23 cellular contexts compared by ENCODE assay signal in the genomic region with DNA sequence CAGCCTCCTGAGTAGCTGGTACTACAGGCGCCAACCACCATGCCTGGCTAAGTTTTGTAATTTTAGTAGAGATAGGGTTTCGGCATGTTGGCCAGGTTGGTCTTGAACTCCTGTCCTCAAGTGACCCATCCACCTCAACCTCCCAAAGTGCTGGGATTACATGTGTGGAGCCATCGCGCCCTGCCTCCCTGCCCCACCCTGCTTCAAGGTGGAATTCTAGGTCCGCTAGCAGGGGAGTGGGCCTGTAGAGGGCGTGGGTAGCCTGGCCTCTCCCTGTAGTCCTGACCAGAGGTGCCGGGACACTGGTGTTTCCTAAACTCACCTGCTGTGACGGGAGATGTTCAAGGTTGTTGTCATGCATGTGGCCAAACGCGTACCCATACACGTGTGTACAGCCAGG. TPM values are rescaled to one million over a fixed set of nuclear protein-coding genes. Genes with fewer than 3 reads are reported as not detected.
DNase-seq lines count a peak whose midpoint lies in the region; ATAC-seq, FAIRE-seq and TF ChIP-seq lines count a peak whose summit lies in the region.
"Had no signal": no experiment of that assay in that cellular context is flagged by ENCODE, and none has a peak within 500 bp of the region (broad histone marks: within the 10 kb centered on the region; RNA-seq: fewer than 3 reads in every experiment).

No MANE protein-coding gene starts in this region.

- H3K27ac ChIP-seq in H9 (ENCODE audit: insufficient read length, low read depth, low read length): no peak overlapping the region
- H3K27ac ChIP-seq in K562 (ENCODE audit: extremely low read depth, low read depth, low read length): no peak overlapping the region
- H3K27ac ChIP-seq: SJCRH30 had no signal

- H2BK15ac ChIP-seq in H9 (ENCODE audit: low read depth, low read length): no peak overlapping the region

- no peak overlapping the region for H3K4me3 ChIP-seq in K562
- H3K4me3 ChIP-seq: SJCRH30 had no signal

- ATAC-seq in K562: no peak
- ATAC-seq: PC-3, SK-N-SH treated with all-trans-retinoic acid at 6 μM for 48 hours had no signal

- no peak overlapping the region for H3K23ac ChIP-seq in H9 (ENCODE audit: insufficient read length, low read depth, low read length)

- H3K27me3 ChIP-seq in H9 (ENCODE audit: insufficient read depth, low read length) (no peaks in the 10 kb centered on the region), K562 (ENCODE audit: control insufficient read depth in 2 of 2, insufficient read depth in 2 of 2, low read length in 2 of 2) (no peaks in the 10 kb centered on the region)
- H3K27me3 ChIP-seq: SJCRH30 had no signal

- no peaks in the 10 kb centered on the region for H4K20me1 ChIP-seq in H9 (ENCODE audit: control insufficient read depth, insufficient read depth, insufficient read length)
- no peaks in the 10 kb centered on the region for H4K20me1 ChIP-seq in K562 (replicated peaks; ENCODE audit: control insufficient read depth, insufficient read depth, low read length)

- FAIRE-seq in K562 (lab: Jason Lieb, UNC): no peak
- FAIRE-seq: GM12891 had no signal

- H3K4me1 ChIP-seq in H9 (ENCODE audit: insufficient read depth, low read length) (no peaks in the 10 kb centered on the region), K562 (replicated peaks in 1 of 2; ENCODE audit: control insufficient read depth in 2 of 2, insufficient read depth in 2 of 2, low read length in 2 of 2) (peaks cover 0 to 13% of the 10 kb centered on the region in 2 experiments; a peak in 1 of 5 replicates)
- H3K4me1 ChIP-seq: SJCRH30 had no signal

- H2BK5ac ChIP-seq in H9 (ENCODE audit: insufficient read length, low read length): no peak overlapping the region

- H2AK5ac ChIP-seq in H9 (ENCODE audit: insufficient read length, low read length): no peak overlapping the region

- H4K91ac ChIP-seq in H9 (ENCODE audit: insufficient read length, low read depth, low read length): no peak overlapping the region

- H3K4me1 Mint-ChIP-seq in H9: peaks cover 0 to 5% of the 10 kb centered on the region in 2 experiments; a peak in 1 of 4 replicates
- H3K4me1 Mint-ChIP-seq in nephron progenitor cell: no peaks in the 10 kb centered on the region
- H3K4me1 Mint-ChIP-seq: IgD-negative memory B cell had no signal

- CTCF ChIA-PET in K562 (lab: Yijun Ruan, JAX; ENCODE audit: low intra/inter-chr PET ratio): interaction anchor here (0.7 kb wide), 1 partner anchor 93 kb away, joined by 3 read pairs; no protein-coding TSS in a partner anchor

- BruUV-seq in K562 (replicated peaks; lab: Mats Ljungman, UMichigan): no TSS peak

- peaks cover 4% of the 10 kb centered on the region for H3K9me1 ChIP-seq in K562 (ENCODE audit: control insufficient read depth, insufficient read depth, low read length)

- TF ChIP-seq CTCF in H9 (conservative IDR thresholded peaks at IDR 0.05): peak; percentile 19; the same call in 1 of the 3 replicates
- no peak for TF ChIP-seq CTCF in K562 (IDR thresholded peaks at IDR 0.05 in 2 of 3, conservative IDR thresholded peaks at IDR 0.05 in 1 of 3; ENCODE audit: insufficient read depth in 2 of 3, low read depth in 1 of 3, low read length in 3 of 3)
- TF ChIP-seq CTCF in nephron progenitor cell (IDR thresholded peaks at IDR 0.05): no peak

- H3K79me1 ChIP-seq in H9 (ENCODE audit: insufficient read depth, low read depth, low read length, poor library complexity, severe bottlenecking): no peaks in the 10 kb centered on the region

- no peak overlapping the region for H3K18ac ChIP-seq in H9 (ENCODE audit: insufficient read length, low read depth, low read length)

- H4K8ac ChIP-seq in H9 (replicated peaks; ENCODE audit: insufficient read length, low read depth, low read length): no peak overlapping the region

- no peak overlapping the region for H3K56ac ChIP-seq in H9 (ENCODE audit: insufficient read length, low read depth, low read length)

- H3K9me3 Mint-ChIP-seq in H9 (no peaks in the 10 kb centered on the region; a peak in 2 of 5 replicates), nephron progenitor cell (no peaks in the 10 kb centered on the region)
- H3K9me3 Mint-ChIP-seq: IgD-negative memory B cell had no signal

- peaks cover 26% of the 10 kb centered on the region for H3K27me3 Mint-ChIP-seq in H9 (ENCODE audit: low read depth)
- peaks cover 41% of the 10 kb centered on the region for H3K27me3 Mint-ChIP-seq in nephron progenitor cell (ENCODE audit: low read depth, poor library complexity)
- H3K27me3 Mint-ChIP-seq: IgD-negative memory B cell had no signal

- H2BK12ac ChIP-seq in H9 (ENCODE audit: insufficient read length, low read depth, low read length): no peak overlapping the region

- no peak overlapping the region for H2BK120ac ChIP-seq in H9 (ENCODE audit: low read depth, low read length, poor library complexity, severe bottlenecking)

- H3K4ac ChIP-seq in H9 (ENCODE audit: low read depth, low read length): no peak overlapping the region

- no peak overlapping the region for H3T11ph ChIP-seq in H9 (ENCODE audit: low read length)

- H3K14ac ChIP-seq in H9 (ENCODE audit: insufficient read depth, low read length): no peak overlapping the region

- no peaks in the 10 kb centered on the region for H3K36me3 Mint-ChIP-seq in H9 (ENCODE audit: insufficient read depth in 1 of 3, low read depth in 3 of 3)
- H3K36me3 Mint-ChIP-seq in nephron progenitor cell (ENCODE audit: low read depth): no peaks in the 10 kb centered on the region
- H3K36me3 Mint-ChIP-seq: IgD-negative memory B cell had no signal

- no peak for TF ChIP-seq RAD21 in K562 (CRISPR knock-in tag; conservative IDR thresholded peaks at IDR 0.05 in 1 of 2, IDR thresholded peaks at IDR 0.05 in 1 of 2)

- H3K4me2 ChIP-seq in H9 (ENCODE audit: insufficient read depth, insufficient read length, low read length) (no peak overlapping the region), K562 (ENCODE audit: insufficient read depth, low read length) (no peak overlapping the region)

- H3K9ac ChIP-seq in H9 (ENCODE audit: extremely low read depth, insufficient read length, low read length) (no peak overlapping the region), K562 (ENCODE audit: insufficient read depth in 1 of 2, low read depth in 2 of 2, low read length in 2 of 2) (no peak overlapping the region)

- DNase-seq in H9 (no peak), K562 (ENCODE audit: extremely low read depth in 1 of 4, low spot score in 3 of 4) (no peak), nephron progenitor cell (no peak), hepatic stellate cell (ENCODE audit: low spot score) (no peak)
- DNase-seq: Calu3; DMS79 treated with DMSO at 0.1 percent for 48 hours; GF-D8; NCI-H1048; NCI-H1417; NCI-H1694; NCI-H2029 treated with DMSO at 0.1 percent for 48 hours; NCI-H446 treated with DMSO at 0.1 percent for 48 hours; NCI-H526; NCI-H82; NK-92 treated with Interleukin-12 subunit alpha and Interleukin-12 subunit beta, amount 100 ng/mL, for 24 hours; PC-3; SJCRH30 had no signal

- H3K4me3 Mint-ChIP-seq in H9 (no peak overlapping the region), nephron progenitor cell (no peak overlapping the region)
- H3K4me3 Mint-ChIP-seq: IgD-negative memory B cell had no signal

- in situ Hi-C loops in K562 (cut with MboI): no loop called here

- no peak overlapping the region for H3K27ac Mint-ChIP-seq in H9
- no peak overlapping the region for H3K27ac Mint-ChIP-seq in nephron progenitor cell

- no peak overlapping the region for H4K5ac ChIP-seq in H9 (ENCODE audit: insufficient read length, low read depth, low read length)

- H2AFZ ChIP-seq in H9 (ENCODE audit: low read length): no peak overlapping the region
- no peak overlapping the region for H2AFZ ChIP-seq in K562 (ENCODE audit: low read depth, low read length)

- H3K9me3 ChIP-seq in H9 (ENCODE audit: control insufficient read depth, low read depth, low read length) (no peaks in the 10 kb centered on the region), K562 (replicated peaks; ENCODE audit: control insufficient read depth, insufficient read depth, low read depth, low read length) (no peaks in the 10 kb centered on the region)
- H3K9me3 ChIP-seq: SJCRH30 had no signal

- TF ChIP-seq EP300 in K562 (IDR thresholded peaks at IDR 0.05; ENCODE audit: low read length): no peak

- no CpG with 5 or more reads among the region's 11 CpGs for WGBS in H9 (ENCODE audit: extremely low coverage, insufficient read length, low lambda C conversion rate)
- WGBS in K562 (ENCODE audit: insufficient coverage, low coverage, missing lambda C conversion rate): 82% methylated on average over 8 of the region's 11 CpGs

- peaks cover 3% of the 10 kb centered on the region; the same call in 2 of the 3 replicates for H3K36me3 ChIP-seq in K562 (ENCODE audit: control insufficient read depth, insufficient read depth, low read length)
- H3K36me3 ChIP-seq: SJCRH30 had no signal

- no peak overlapping the region for H2BK20ac ChIP-seq in H9 (ENCODE audit: low read depth, low read length, poor library complexity, severe bottlenecking)

- H3K79me2 ChIP-seq in H9 (ENCODE audit: insufficient read depth, low read length) (no peaks in the 10 kb centered on the region), K562 (ENCODE audit: control insufficient read depth, insufficient read depth, low read length) (peaks cover 11% of the 10 kb centered on the region)

- POLR2A ChIA-PET in K562 (lab: Yijun Ruan, JAX): no interaction called here

- intact Hi-C loops in K562 (cut with micrococcal nuclease): no loop called here

- TF ChIP-seq POLR2A in K562 (conservative IDR thresholded peaks at IDR 0.05): no peak

- H3K23me2 ChIP-seq in H9 (ENCODE audit: insufficient read length, low read depth, low read length, poor library complexity, severe bottlenecking): no peaks in the 10 kb centered on the region

RNA-seq across cellular contexts. Expression of a gene that starts 0.4 kb away (rescaled TPM):
- total RNA-seq in H9 (2021) (0.20 and 0.42 TPM in 2 replicates), K562 (2014; rRNA removed) (0.94 and 1.00 TPM in 2 replicates), K562 (2014; rRNA removed; fragmentation: Illumina TruSeq; extraction: Trizol) (1.1 and 1.6 TPM in 2 replicates), K562 (2015; rRNA removed; fragmentation: Illumina TruSeq; extraction: Trizol) (1.2 and 1.6 TPM in 2 replicates), K562 (2021) (4.2 and 4.6 TPM in 2 replicates)
- 1.6 and 2.4 TPM in 2 replicates for total RNA-seq in K562 (2011; cell fraction: chromatin; rRNA removed; ENCODE audit: low replicate concordance)
- 1.4 and 1.8 TPM in 2 replicates for total RNA-seq in K562 (2011; cell fraction: nucleolus; rRNA removed)
- total RNA-seq in K562 (2011; cell fraction: nucleoplasm; rRNA removed): 1.9 and 2.8 TPM in 2 replicates
- polyA plus RNA-seq in K562 (2011; rRNA removed) (3.3 and 6.5 TPM in 2 replicates), K562 (2014; fragmentation: Illumina TruSeq; extraction: Trizol) (2.0 and 4.7 TPM in 2 replicates), K562 (2014; fragmentation: Nextera tagmentation; extraction: Ambion mirVana) (under 1 TPM; 0.08 to 0.24 TPM), K562 (2014; rRNA removed) (4.0 and 6.7 TPM in 2 replicates)
- polyA plus RNA-seq in K562 (2011; cell fraction: cytosol; rRNA removed): 6.1 and 6.3 TPM in 2 replicates
- 3.6 and 4.5 TPM in 2 replicates for polyA plus RNA-seq in K562 (2011; cell fraction: nucleus; rRNA removed)
- 3.6 TPM in 2 replicates for polyA plus RNA-seq in K562 (2012)
- polyA minus RNA-seq in K562 (2011; rRNA and poly(A)+ RNA removed): 0.54 and 0.77 TPM in 2 replicates
- polyA minus RNA-seq in K562 (2011; cell fraction: cytosol; rRNA and poly(A)+ RNA removed): 0.76 and 2.5 TPM in 2 replicates
- 0.27 and 0.67 TPM in 2 replicates for polyA minus RNA-seq in K562 (2011; cell fraction: nucleus; rRNA and poly(A)+ RNA removed)
- total RNA-seq: H4 had no signal
- polyA plus RNA-seq: IgD-negative memory B cell had no signal

RNA-seq across cellular contexts. Expression of a gene that starts 8.6 kb away (rescaled TPM):
- 602 and 626 TPM in 2 replicates for total RNA-seq in H9 (2021)
- 186 and 376 TPM in 2 replicates for total RNA-seq in K562 (2011; cell fraction: chromatin; rRNA removed; ENCODE audit: low replicate concordance)
- total RNA-seq in K562 (2011; cell fraction: nucleolus; rRNA removed): 235 and 244 TPM in 2 replicates
- total RNA-seq in K562 (2011; cell fraction: nucleoplasm; rRNA removed): 196 TPM in 2 replicates
- 183 and 227 TPM in 2 replicates for total RNA-seq in K562 (2014; rRNA removed)
- 94.5 and 97.2 TPM in 2 replicates for total RNA-seq in K562 (2014; rRNA removed; fragmentation: Illumina TruSeq; extraction: Trizol)
- 139 and 150 TPM in 2 replicates for total RNA-seq in K562 (2015; rRNA removed; fragmentation: Illumina TruSeq; extraction: Trizol)
- 519 and 564 TPM in 2 replicates for total RNA-seq in K562 (2021)
- polyA plus RNA-seq in K562 (2011; rRNA removed): 93.1 and 118 TPM in 2 replicates
- polyA plus RNA-seq in K562 (2011; cell fraction: cytosol; rRNA removed): 82.9 and 159 TPM in 2 replicates
- 172 and 201 TPM in 2 replicates for polyA plus RNA-seq in K562 (2011; cell fraction: nucleus; rRNA removed)
- 307 and 455 TPM in 2 replicates for polyA plus RNA-seq in K562 (2012)
- 215 and 288 TPM in 2 replicates for polyA plus RNA-seq in K562 (2014; fragmentation: Illumina TruSeq; extraction: Trizol)
- 1 to 10 TPM; 4.2 to 5.7 TPM for polyA plus RNA-seq in K562 (2014; fragmentation: Nextera tagmentation; extraction: Ambion mirVana)
- polyA plus RNA-seq in K562 (2014; rRNA removed): 313 and 329 TPM in 2 replicates
- polyA minus RNA-seq in K562 (2011; rRNA and poly(A)+ RNA removed): 136 and 150 TPM in 2 replicates
- polyA minus RNA-seq in K562 (2011; cell fraction: cytosol; rRNA and poly(A)+ RNA removed): 200 and 285 TPM in 2 replicates
- polyA minus RNA-seq in K562 (2011; cell fraction: nucleus; rRNA and poly(A)+ RNA removed): 88.2 and 125 TPM in 2 replicates

RNA-seq across cellular contexts. Expression of a gene that starts 26.4 kb away (rescaled TPM):
- 35.0 and 42.9 TPM in 2 replicates for total RNA-seq in H9 (2021)
- total RNA-seq in K562 (2011; cell fraction: chromatin; rRNA removed; ENCODE audit: low replicate concordance): 29.1 and 59.8 TPM in 2 replicates
- 30.5 and 33.7 TPM in 2 replicates for total RNA-seq in K562 (2011; cell fraction: nucleolus; rRNA removed)
- 23.0 and 27.6 TPM in 2 replicates for total RNA-seq in K562 (2011; cell fraction: nucleoplasm; rRNA removed)
- 40.4 and 57.2 TPM in 2 replicates for total RNA-seq in K562 (2014; rRNA removed)
- total RNA-seq in K562 (2014; rRNA removed; fragmentation: Illumina TruSeq; extraction: Trizol): 26.2 and 26.6 TPM in 2 replicates
- 25.8 and 26.0 TPM in 2 replicates for total RNA-seq in K562 (2015; rRNA removed; fragmentation: Illumina TruSeq; extraction: Trizol)
- total RNA-seq in K562 (2021): 72.0 and 75.1 TPM in 2 replicates
- 18.7 and 20.9 TPM in 2 replicates for polyA plus RNA-seq in K562 (2011; rRNA removed)
- polyA plus RNA-seq in K562 (2011; cell fraction: cytosol; rRNA removed): 26.3 and 40.4 TPM in 2 replicates
- 29.0 and 43.3 TPM in 2 replicates for polyA plus RNA-seq in K562 (2011; cell fraction: nucleus; rRNA removed)
- polyA plus RNA-seq in K562 (2012): 50.5 and 59.9 TPM in 2 replicates
- polyA plus RNA-seq in K562 (2014; fragmentation: Illumina TruSeq; extraction: Trizol): 64.3 and 70.5 TPM in 2 replicates
- polyA plus RNA-seq in K562 (2014; fragmentation: Nextera tagmentation; extraction: Ambion mirVana): 1 to 10 TPM; 6.1 to 6.5 TPM
- 44.3 and 47.5 TPM in 2 replicates for polyA plus RNA-seq in K562 (2014; rRNA removed)
- 11.8 and 15.9 TPM in 2 replicates for polyA minus RNA-seq in K562 (2011; rRNA and poly(A)+ RNA removed)
- 43.9 and 56.2 TPM in 2 replicates for polyA minus RNA-seq in K562 (2011; cell fraction: cytosol; rRNA and poly(A)+ RNA removed)
- polyA minus RNA-seq in K562 (2011; cell fraction: nucleus; rRNA and poly(A)+ RNA removed): 8.1 and 11.1 TPM in 2 replicates

RNA-seq across cellular contexts. Expression of a gene that starts 30.9 kb away (rescaled TPM):
- total RNA-seq in H9 (2021) (31.4 and 32.1 TPM in 2 replicates), K562 (2014; rRNA removed) (0.57 TPM in 1 of 2 replicates, not detected in the other), K562 (2014; rRNA removed; fragmentation: Illumina TruSeq; extraction: Trizol) (not detected in 2 replicates), K562 (2015; rRNA removed; fragmentation: Illumina TruSeq; extraction: Trizol) (not detected in 2 replicates), K562 (2021) (0.49 and 0.65 TPM in 2 replicates)
- 0.21 TPM in 1 of 2 replicates, not detected in the other for total RNA-seq in K562 (2011; cell fraction: chromatin; rRNA removed; ENCODE audit: low replicate concordance)
- not detected in 2 replicates for total RNA-seq in K562 (2011; cell fraction: nucleolus; rRNA removed)
- not detected in 2 replicates for total RNA-seq in K562 (2011; cell fraction: nucleoplasm; rRNA removed)
- polyA plus RNA-seq in K562 (2011; rRNA removed) (0.11 TPM in 1 of 2 replicates, not detected in the other), K562 (2014; fragmentation: Illumina TruSeq; extraction: Trizol) (not detected in 2 replicates), K562 (2014; fragmentation: Nextera tagmentation; extraction: Ambion mirVana) (not detected), K562 (2014; rRNA removed) (0.18 TPM in 1 of 2 replicates, not detected in the other)
- polyA plus RNA-seq in K562 (2011; cell fraction: cytosol; rRNA removed): 0.18 TPM in 1 of 2 replicates, not detected in the other
- 0.17 TPM in 1 of 2 replicates, not detected in the other for polyA plus RNA-seq in K562 (2011; cell fraction: nucleus; rRNA removed)
- polyA plus RNA-seq in K562 (2012): 0.13 and 0.15 TPM in 2 replicates
- polyA minus RNA-seq in K562 (2011; rRNA and poly(A)+ RNA removed): not detected in 2 replicates
- not detected in 2 replicates for polyA minus RNA-seq in K562 (2011; cell fraction: cytosol; rRNA and poly(A)+ RNA removed)
- polyA minus RNA-seq in K562 (2011; cell fraction: nucleus; rRNA and poly(A)+ RNA removed): not detected in 2 replicates
- total RNA-seq: A172, H4, SJCRH30 had no signal
- polyA plus RNA-seq: BJ had no signal

RNA-seq across cellular contexts. Expression of a gene that starts 40.2 kb away (rescaled TPM):
- total RNA-seq in H9 (2021) (61.2 and 67.2 TPM in 2 replicates), K562 (2014; rRNA removed) (75.4 and 81.6 TPM in 2 replicates), K562 (2014; rRNA removed; fragmentation: Illumina TruSeq; extraction: Trizol) (30.3 TPM in 2 replicates), K562 (2015; rRNA removed; fragmentation: Illumina TruSeq; extraction: Trizol) (73.5 and 79.1 TPM in 2 replicates), K562 (2021) (58.9 and 71.7 TPM in 2 replicates)
- 19.4 and 44.5 TPM in 2 replicates for total RNA-seq in K562 (2011; cell fraction: chromatin; rRNA removed; ENCODE audit: low replicate concordance)
- 26.5 and 29.9 TPM in 2 replicates for total RNA-seq in K562 (2011; cell fraction: nucleolus; rRNA removed)
- 20.7 and 21.6 TPM in 2 replicates for total RNA-seq in K562 (2011; cell fraction: nucleoplasm; rRNA removed)
- polyA plus RNA-seq in K562 (2011; rRNA removed) (34.9 and 47.9 TPM in 2 replicates), K562 (2014; fragmentation: Illumina TruSeq; extraction: Trizol) (68.4 and 85.9 TPM in 2 replicates), K562 (2014; fragmentation: Nextera tagmentation; extraction: Ambion mirVana) (1 to 10 TPM; 4.7 to 6.3 TPM), K562 (2014; rRNA removed) (66.0 and 68.7 TPM in 2 replicates)
- polyA plus RNA-seq in K562 (2011; cell fraction: cytosol; rRNA removed): 52.9 and 70.5 TPM in 2 replicates
- 25.6 and 38.6 TPM in 2 replicates for polyA plus RNA-seq in K562 (2011; cell fraction: nucleus; rRNA removed)
- 74.1 and 80.2 TPM in 2 replicates for polyA plus RNA-seq in K562 (2012)
- 28.2 and 53.2 TPM in 2 replicates for polyA minus RNA-seq in K562 (2011; rRNA and poly(A)+ RNA removed)
- polyA minus RNA-seq in K562 (2011; cell fraction: cytosol; rRNA and poly(A)+ RNA removed): 37.8 and 49.9 TPM in 2 replicates
- polyA minus RNA-seq in K562 (2011; cell fraction: nucleus; rRNA and poly(A)+ RNA removed): 8.5 and 12.0 TPM in 2 replicates
